ENCODE assay signal across 15 cellular contexts in the genomic region with DNA sequence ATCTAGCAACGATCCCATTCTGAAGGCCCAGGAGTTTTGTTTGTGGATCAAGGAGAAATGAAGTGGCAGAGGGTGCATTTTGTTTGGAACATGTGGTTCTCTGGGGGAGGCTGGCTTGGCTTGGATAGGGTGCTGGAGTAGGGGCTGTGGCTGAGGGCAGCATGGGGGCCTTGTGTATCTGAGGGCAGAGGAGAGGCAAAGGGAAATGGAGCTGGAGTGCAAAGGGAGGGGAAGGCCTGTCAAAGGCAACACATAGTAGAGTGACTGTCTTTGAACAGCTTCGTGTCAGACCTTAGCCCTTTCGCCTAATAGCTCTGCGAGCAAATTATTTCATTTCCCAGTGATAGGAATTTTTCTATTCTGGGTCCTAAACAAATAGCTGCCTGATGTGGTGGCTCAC.
DNase-seq lines count a peak whose midpoint lies in the region; ATAC-seq and TF ChIP-seq lines count a peak whose summit lies in the region.
"Had no signal": no experiment of that assay in that cellular context is flagged by ENCODE, and none has a peak within 500 bp of the region (broad histone marks: within the 10 kb centered on the region; RNA-seq: fewer than 3 reads in every experiment).

No MANE protein-coding gene starts in this region.

- no peaks in the 10 kb centered on the region for H3K9me2 ChIP-seq in GM23338 (ENCODE audit: insufficient read depth)

- no peak overlapping the region for H2BK5ac ChIP-seq in neuronal stem cell (ENCODE audit: low read length)

- H3K27me3 ChIP-seq in GM23338 (ENCODE audit: insufficient read depth) (no peaks in the 10 kb centered on the region), endodermal cell (ENCODE audit: control insufficient read depth, insufficient read depth, low read length, poor library complexity, severe bottlenecking) (no peaks in the 10 kb centered on the region), neuronal stem cell (ENCODE audit: control insufficient read depth in 3 of 3, insufficient read depth in 3 of 3, low read depth in 1 of 3, low read length in 3 of 3) (no peaks in the 10 kb centered on the region)
- H3K27me3 ChIP-seq: BLaER1, Peyer's patch had no signal

- no peaks in the 10 kb centered on the region for H3K79me1 ChIP-seq in neuronal stem cell (ENCODE audit: low read depth, low read length)

- 0 out of 2 replicates have a peak overlapping the region, but pooled peaks have one; percentile 23 for H3K27ac Mint-ChIP-seq in GM23338
- peak overlapping the region; percentile 52 for H3K27ac Mint-ChIP-seq in endodermal cell
- no peak overlapping the region for H3K27ac Mint-ChIP-seq in stimulated activated naive B cell treated with anti-CD40 and anti-IgM and Interleukin-4, amounts not matched to agents 10 μg/mL and 1 μg/mL and 100 μg/mL, for 72 hours
- H3K27ac Mint-ChIP-seq: CD8-positive, alpha-beta T cell had no signal

- H2AFZ ChIP-seq in GM23338 = no peak overlapping the region
- peak overlapping the region; percentile 72 for H2AFZ ChIP-seq in neuronal stem cell (ENCODE audit: low read length)

- no peak overlapping the region for H4K8ac ChIP-seq in neuronal stem cell (ENCODE audit: low read depth, low read length)

- H4K91ac ChIP-seq in neuronal stem cell (ENCODE audit: low read depth, low read length, poor library complexity) = no peak overlapping the region

- intact Hi-C loops in posterior cingulate gyrus (cut with DNase I) = no loop called here

- 0 out of 2 replicates have a peak, but pooled peaks cover 3% of the 10 kb centered on the region for H4K20me1 ChIP-seq in GM23338 (replicated peaks; ENCODE audit: insufficient read depth)
- H4K20me1 ChIP-seq: BLaER1 had no signal

- no peak overlapping the region for H2BK120ac ChIP-seq in neuronal stem cell (ENCODE audit: low read depth, low read length)

- no peak for TF ChIP-seq CTCF in GM23338 (conservative IDR thresholded peaks at IDR 0.05; ENCODE audit: low read depth in 2 of 2)
- no peak for TF ChIP-seq CTCF in endodermal cell (conservative IDR thresholded peaks at IDR 0.05)

- WGBS in endodermal cell (ENCODE audit: insufficient coverage in 1 of 2, insufficient read length in 1 of 2), 2 experiments = 72 to 86% methylated on average over 3 to 4 of the region's 4 CpGs
- WGBS in neuronal stem cell (ENCODE audit: extremely low coverage in 2 of 2, insufficient read length in 2 of 2, insufficient replicate concordance in 1 of 2), 2 donors = no CpG with 5 or more reads among the region's 4 CpGs

- no peaks in the 10 kb centered on the region for H3K79me2 ChIP-seq in GM23338 (replicated peaks; ENCODE audit: insufficient read depth)

- H3K4me3 Mint-ChIP-seq in GM23338 (no peak overlapping the region), endodermal cell (no peak overlapping the region)
- no peak overlapping the region for H3K4me3 Mint-ChIP-seq in stimulated activated naive B cell treated with anti-CD40 and anti-IgM and Interleukin-4, amounts not matched to agents 10 μg/mL and 1 μg/mL and 100 μg/mL, for 72 hours
- H3K4me3 Mint-ChIP-seq: CD8-positive, alpha-beta T cell had no signal

- DNase-seq in GM23338 (ENCODE audit: low spot score) = no peak
- DNase-seq in NCI-H69 (lab: John Stamatoyannopoulos, UW) = peak; percentile 16
- DNase-seq in endodermal cell = no peak
- DNase-seq in neuronal stem cell (ENCODE audit: low spot score) = no peak
- DNase-seq in stimulated activated naive B cell treated with anti-CD40 and anti-IgM and Interleukin-4, amounts not matched to agents 10 μg/mL and 1 μg/mL and 100 μg/mL, for 72 hours = no peak
- no peak for DNase-seq in posterior cingulate gyrus
- DNase-seq: CD8-positive, alpha-beta T cell; DMS53; MV-4-11; NCI-H1417 treated with DMSO at 0.1 percent for 48 hours; NCI-H187 treated with DMSO at 0.1 percent for 48 hours; NCI-H526 treated with DMSO at 0.1 percent for 48 hours; Peyer's patch had no signal

- H3K27ac ChIP-seq in GM23338 (ENCODE audit: low read depth) = no peak overlapping the region
- H3K27ac ChIP-seq in endodermal cell (ENCODE audit: low read depth, low read length) = no peak overlapping the region
- H3K27ac ChIP-seq in neuronal stem cell (replicated peaks; ENCODE audit: low read length) = no peak overlapping the region
- H3K27ac ChIP-seq: BLaER1, Peyer's patch had no signal

- no peak overlapping the region for H2BK12ac ChIP-seq in neuronal stem cell (ENCODE audit: low read length)

- no peaks in the 10 kb centered on the region for H3F3A ChIP-seq in GM23338 (replicated peaks; ENCODE audit: low read depth)

- H3K27me3 Mint-ChIP-seq in GM23338 (ENCODE audit: insufficient read depth, low read depth, poor library complexity) = peaks cover 2% of the 10 kb centered on the region
- no peaks in the 10 kb centered on the region for H3K27me3 Mint-ChIP-seq in endodermal cell (ENCODE audit: insufficient read depth)
- no peaks in the 10 kb centered on the region for H3K27me3 Mint-ChIP-seq in stimulated activated naive B cell treated with anti-CD40 and anti-IgM and Interleukin-4, amounts not matched to agents 10 μg/mL and 1 μg/mL and 100 μg/mL, for 72 hours

- peaks cover 4% of the 10 kb centered on the region; the same call in 1 of the 2 replicates for H3K4me1 ChIP-seq in GM23338 (ENCODE audit: insufficient read depth)
- H3K4me1 ChIP-seq in endodermal cell (ENCODE audit: control insufficient read depth, insufficient read depth, low read length) = no peaks in the 10 kb centered on the region
- H3K4me1 ChIP-seq in neuronal stem cell (ENCODE audit: control insufficient read depth in 2 of 2, insufficient read depth in 1 of 2, low read depth in 1 of 2, low read length in 2 of 2) = peaks cover 3 to 5% of the 10 kb centered on the region in 2 donors
- H3K4me1 ChIP-seq: BLaER1, Peyer's patch had no signal

- no peak overlapping the region for H3K4ac ChIP-seq in neuronal stem cell (ENCODE audit: low read length)

- H3K36me3 Mint-ChIP-seq in GM23338 (ENCODE audit: low read depth) (no peaks in the 10 kb centered on the region), endodermal cell (ENCODE audit: low read depth) (no peaks in the 10 kb centered on the region)
- no peaks in the 10 kb centered on the region for H3K36me3 Mint-ChIP-seq in stimulated activated naive B cell treated with anti-CD40 and anti-IgM and Interleukin-4, amounts not matched to agents 10 μg/mL and 1 μg/mL and 100 μg/mL, for 72 hours
- H3K36me3 Mint-ChIP-seq: CD8-positive, alpha-beta T cell had no signal

- H3K36me3 ChIP-seq in GM23338 (ENCODE audit: insufficient read depth) = no peaks in the 10 kb centered on the region
- no peaks in the 10 kb centered on the region for H3K36me3 ChIP-seq in endodermal cell (ENCODE audit: control insufficient read depth, insufficient read depth, low read length)
- no peaks in the 10 kb centered on the region for H3K36me3 ChIP-seq in neuronal stem cell (replicated peaks in 1 of 2; ENCODE audit: control insufficient read depth in 2 of 2, insufficient read depth in 2 of 2, low read length in 2 of 2)
- H3K36me3 ChIP-seq: BLaER1, Peyer's patch had no signal

- no peak overlapping the region for H2AK5ac ChIP-seq in neuronal stem cell (ENCODE audit: low read depth, low read length)

- H3K14ac ChIP-seq in neuronal stem cell (ENCODE audit: low read length) = no peak overlapping the region

- H3K9ac ChIP-seq in endodermal cell (ENCODE audit: extremely low read depth, low read length, poor library complexity, severe bottlenecking) (no peak overlapping the region), neuronal stem cell (ENCODE audit: low read depth, low read length, poor library complexity) (no peak overlapping the region)
- H3K9ac ChIP-seq: BLaER1 had no signal

- H3K23ac ChIP-seq in neuronal stem cell (ENCODE audit: low read depth, low read length, poor library complexity) = no peak overlapping the region

- ATAC-seq in GM23338 = peak; percentile 63
- ATAC-seq in stimulated activated naive B cell treated with anti-CD40 and anti-IgM and Interleukin-4, amounts not matched to agents 10 μg/mL and 1 μg/mL and 100 μg/mL, for 72 hours (replicated peaks) = no peak
- no peak for ATAC-seq in GM18858 (IDR thresholded peaks at IDR 0.05; ENCODE audit: unreplicated experiment)
- ATAC-seq: CD8-positive, alpha-beta T cell had no signal

- H2BK15ac ChIP-seq in neuronal stem cell (ENCODE audit: low read length) = no peak overlapping the region

- no peak overlapping the region for H3K18ac ChIP-seq in neuronal stem cell (ENCODE audit: low read length)

- H3K9me3 Mint-ChIP-seq in GM23338 (no peaks in the 10 kb centered on the region), endodermal cell (no peaks in the 10 kb centered on the region)
- peaks cover 0 to 3% of the 10 kb centered on the region in 2 donors for H3K9me3 Mint-ChIP-seq in stimulated activated naive B cell treated with anti-CD40 and anti-IgM and Interleukin-4, amounts not matched to agents 10 μg/mL and 1 μg/mL and 100 μg/mL, for 72 hours
- H3K9me3 Mint-ChIP-seq: CD8-positive, alpha-beta T cell had no signal

- H3K4me3 ChIP-seq in GM23338 (no peak overlapping the region), endodermal cell (ENCODE audit: low read length) (no peak overlapping the region), neuronal stem cell (ENCODE audit: low read length in 2 of 2) (no peak overlapping the region)
- H3K4me3 ChIP-seq: BLaER1, Peyer's patch had no signal

- H3K4me1 Mint-ChIP-seq in GM23338 (peaks cover 12% of the 10 kb centered on the region), endodermal cell (peaks cover 4% of the 10 kb centered on the region)
- H3K4me1 Mint-ChIP-seq in stimulated activated naive B cell treated with anti-CD40 and anti-IgM and Interleukin-4, amounts not matched to agents 10 μg/mL and 1 μg/mL and 100 μg/mL, for 72 hours = no peaks in the 10 kb centered on the region

- no peak overlapping the region for H3K4me2 ChIP-seq in GM23338
- H3K4me2 ChIP-seq in neuronal stem cell (ENCODE audit: insufficient read depth, low read length, poor library complexity, severe bottlenecking) = no peak overlapping the region
- H3K4me2 ChIP-seq: BLaER1 had no signal

- H3K9me3 ChIP-seq in endodermal cell (ENCODE audit: control insufficient read depth, low read length) (no peaks in the 10 kb centered on the region), neuronal stem cell (replicated peaks in 1 of 2; ENCODE audit: control insufficient read depth in 2 of 2, insufficient read depth in 1 of 2, low read depth in 1 of 2, low read length in 2 of 2) (no peaks in the 10 kb centered on the region)
- H3K9me3 ChIP-seq: BLaER1, Peyer's patch had no signal
